In genomic region chr14:61925043-61925442, GRCh38 we compare ENCODE assay signal across 1 cellular context.
TF ChIP-seq lines count a peak whose summit lies in the region.

No MANE protein-coding gene starts in this region.

TF ChIP-seq in HepG2, 621 proteins besides CTCF, POLR2A, EP300 and RAD21 (continued from another document):
- TF ChIP-seq AFF4 (CRISPR knock-in tag; IDR thresholded peaks at IDR 0.05) (no peak), GFI1 (CRISPR knock-in tag; IDR thresholded peaks at IDR 0.05; ENCODE audit: borderline replicate concordance) (no peak), SMC3 (IDR thresholded peaks at IDR 0.05; ENCODE audit: low read length) (no peak), MTA1 (CRISPR knock-in tag; IDR thresholded peaks at IDR 0.05; ENCODE audit: borderline replicate concordance) (no peak), SIN3B (IDR thresholded peaks at IDR 0.05; ENCODE audit: low read length) (no peak), ZNF563 (CRISPR knock-in tag; IDR thresholded peaks at IDR 0.05) (no peak), ZNF280D (CRISPR knock-in tag; IDR thresholded peaks at IDR 0.05) (no peak), ZBED4 (CRISPR knock-in tag; IDR thresholded peaks at IDR 0.05; ENCODE audit: borderline replicate concordance) (no peak), SMAD1 (CRISPR knock-in tag; IDR thresholded peaks at IDR 0.05; ENCODE audit: borderline replicate concordance, low read depth) (no peak)
